In genomic region chr5:90921428-90921973, GRCh38 we compare ENCODE assay signal across 30 cellular contexts.
"Had no signal": no experiment of that assay in that cellular context is flagged by ENCODE, and none has a peak within 500 bp of the region (broad histone marks: within the 10 kb centered on the region; RNA-seq: fewer than 3 reads in every experiment).

No MANE protein-coding gene starts in this region.

- H3K4me3 Mint-ChIP-seq: activated CD4-positive, alpha-beta memory T cell treated with anti-CD3 and anti-CD28 coated beads, Interleukin-2, amount 10 ng/mL, durations not matched to agents 7 days and 5 days; activated CD4-positive, alpha-beta T cell treated with anti-CD3 and anti-CD28 coated beads, Interleukin-2, amount 10 ng/mL, durations not matched to agents 7 days and 5 days; activated naive CD4-positive, alpha-beta T cell treated with anti-CD3 and anti-CD28 coated beads, Interleukin-2, amount 10 ng/mL, durations not matched to agents 7 days and 5 days; activated naive CD8-positive, alpha-beta T cell treated with anti-CD3 and anti-CD28 coated beads, Interleukin-2, amount 10 ng/mL, durations not matched to agents 7 days and 5 days; activated T-cell treated with anti-CD3 and anti-CD28 coated beads, Interleukin-2, amount 50 U/mL, for 24 hours; stimulated activated naive B cell treated with anti-CD40 and anti-IgM and Interleukin-4, amounts not matched to agents 10 μg/mL and 1 μg/mL and 100 μg/mL, for 72 hours; T-helper 1 cell treated with Interleukin-12 subunit alpha and Interleukin-12 subunit beta and Interleukin-4 antibody, amounts not matched to agents 30 μg/mL and 1 μg/mL, for 36 hours; WTC11 had no signal

- H3K36me3 Mint-ChIP-seq: activated naive CD4-positive, alpha-beta T cell treated with anti-CD3 and anti-CD28 coated beads, Interleukin-2, amount 10 ng/mL, durations not matched to agents 7 days and 5 days; activated naive CD8-positive, alpha-beta T cell treated with anti-CD3 and anti-CD28 coated beads, Interleukin-2, amount 10 ng/mL, durations not matched to agents 7 days and 5 days; stimulated activated naive B cell treated with anti-CD40 and anti-IgM and Interleukin-4, amounts not matched to agents 10 μg/mL and 1 μg/mL and 100 μg/mL, for 72 hours had no signal

- ATAC-seq: heart right ventricle; left lung; pancreas; stimulated activated naive B cell treated with anti-CD40 and anti-IgM and Interleukin-4, amounts not matched to agents 10 μg/mL and 1 μg/mL and 100 μg/mL, for 72 hours; upper lobe of right lung; WTC11 had no signal

- H3K4me3 ChIP-seq: coronary artery, heart right ventricle, left lung, lung, pancreas, prostate gland, sigmoid colon, stomach, suprapubic skin, tibial artery, upper lobe of right lung had no signal

- DNase-seq: activated CD4-positive, alpha-beta memory T cell treated with anti-CD3 and anti-CD28 coated beads, Interleukin-2, amount 10 ng/mL, durations not matched to agents 7 days and 5 days; activated CD4-positive, alpha-beta T cell treated with anti-CD3 and anti-CD28 coated beads for 1 hour; activated CD4-positive, alpha-beta T cell treated with anti-CD3 and anti-CD28 coated beads, Interleukin-2, amount 10 ng/mL, durations not matched to agents 7 days and 5 days; activated CD8-positive, alpha-beta memory T cell treated with anti-CD3 and anti-CD28 coated beads, Interleukin-2, amount 50 U/mL, for 48 hours; activated gamma-delta T cell; activated naive CD4-positive, alpha-beta T cell treated with anti-CD3 and anti-CD28 coated beads, Interleukin-2, amount 10 ng/mL, durations not matched to agents 7 days and 5 days; activated naive CD8-positive, alpha-beta T cell treated with anti-CD3 and anti-CD28 coated beads, Interleukin-2, amount 10 ng/mL, durations not matched to agents 7 days and 5 days; activated T-cell treated with anti-CD3 and anti-CD28 coated beads, Interleukin-2, amount 50 U/mL, for 24 hours; amniotic stem cell; brain microvascular endothelial cell; foreskin fibroblast; heart right ventricle; kidney glomerular epithelial cell; left lung; pancreas; retina; sigmoid colon; small intestine; stimulated activated CD4-positive, alpha-beta T cell treated with anti-CD3 and anti-CD28 coated beads, Interleukin-4, amount 100 ng/mL, for 24 hours; stimulated activated naive B cell treated with anti-CD40 and anti-IgM and Interleukin-4, amounts not matched to agents 10 μg/mL and 1 μg/mL and 100 μg/mL, for 72 hours; stomach; T-helper 9 cell; tibial artery; upper lobe of right lung had no signal

- H3K27ac Mint-ChIP-seq: activated CD4-positive, alpha-beta memory T cell treated with anti-CD3 and anti-CD28 coated beads, Interleukin-2, amount 10 ng/mL, durations not matched to agents 7 days and 5 days; activated CD4-positive, alpha-beta T cell treated with anti-CD3 and anti-CD28 coated beads, Interleukin-2, amount 10 ng/mL, durations not matched to agents 7 days and 5 days; activated naive CD4-positive, alpha-beta T cell treated with anti-CD3 and anti-CD28 coated beads, Interleukin-2, amount 10 ng/mL, durations not matched to agents 7 days and 5 days; activated naive CD8-positive, alpha-beta T cell treated with anti-CD3 and anti-CD28 coated beads, Interleukin-2, amount 10 ng/mL, durations not matched to agents 7 days and 5 days; activated T-cell treated with anti-CD3 and anti-CD28 coated beads, Interleukin-2, amount 50 U/mL, for 24 hours; stimulated activated naive B cell treated with anti-CD40 and anti-IgM and Interleukin-4, amounts not matched to agents 10 μg/mL and 1 μg/mL and 100 μg/mL, for 72 hours; T-helper 1 cell treated with Interleukin-12 subunit alpha and Interleukin-12 subunit beta and Interleukin-4 antibody, amounts not matched to agents 30 μg/mL and 1 μg/mL, for 36 hours; WTC11 had no signal

- H3K4me1 Mint-ChIP-seq: activated CD4-positive, alpha-beta memory T cell treated with anti-CD3 and anti-CD28 coated beads, Interleukin-2, amount 10 ng/mL, durations not matched to agents 7 days and 5 days; activated CD4-positive, alpha-beta T cell treated with anti-CD3 and anti-CD28 coated beads, Interleukin-2, amount 10 ng/mL, durations not matched to agents 7 days and 5 days; activated naive CD4-positive, alpha-beta T cell treated with anti-CD3 and anti-CD28 coated beads, Interleukin-2, amount 10 ng/mL, durations not matched to agents 7 days and 5 days; activated naive CD8-positive, alpha-beta T cell treated with anti-CD3 and anti-CD28 coated beads, Interleukin-2, amount 10 ng/mL, durations not matched to agents 7 days and 5 days; stimulated activated naive B cell treated with anti-CD40 and anti-IgM and Interleukin-4, amounts not matched to agents 10 μg/mL and 1 μg/mL and 100 μg/mL, for 72 hours; WTC11 had no signal

- H3K36me3 ChIP-seq: brain microvascular endothelial cell, heart right ventricle, left lung, pancreas, prostate gland, sigmoid colon, stomach, suprapubic skin, tibial artery, upper lobe of right lung had no signal

- H3K27me3 ChIP-seq: brain microvascular endothelial cell, heart right ventricle, left lung, sigmoid colon, stomach, suprapubic skin, tibial artery, upper lobe of right lung had no signal

- H3K4me1 ChIP-seq: prostate gland, sigmoid colon, tibial artery had no signal

- H3K27me3 Mint-ChIP-seq: activated CD4-positive, alpha-beta T cell treated with anti-CD3 and anti-CD28 coated beads, Interleukin-2, amount 10 ng/mL, durations not matched to agents 7 days and 5 days; activated naive CD4-positive, alpha-beta T cell treated with anti-CD3 and anti-CD28 coated beads, Interleukin-2, amount 10 ng/mL, durations not matched to agents 7 days and 5 days; activated naive CD8-positive, alpha-beta T cell treated with anti-CD3 and anti-CD28 coated beads, Interleukin-2, amount 10 ng/mL, durations not matched to agents 7 days and 5 days; activated T-cell treated with anti-CD3 and anti-CD28 coated beads, Interleukin-2, amount 50 U/mL, for 24 hours; stimulated activated naive B cell treated with anti-CD40 and anti-IgM and Interleukin-4, amounts not matched to agents 10 μg/mL and 1 μg/mL and 100 μg/mL, for 72 hours had no signal

- H3K27ac ChIP-seq: brain microvascular endothelial cell, coronary artery, heart right ventricle, left lung, pancreas, prostate gland, sigmoid colon, stomach, suprapubic skin, tibial artery, upper lobe of right lung had no signal

- H3K9me3 ChIP-seq: heart right ventricle, left lung, pancreas, prostate gland, sigmoid colon, stomach, suprapubic skin, tibial artery, upper lobe of right lung had no signal

- H3K9me3 Mint-ChIP-seq: activated CD4-positive, alpha-beta memory T cell treated with anti-CD3 and anti-CD28 coated beads, Interleukin-2, amount 10 ng/mL, durations not matched to agents 7 days and 5 days; activated CD4-positive, alpha-beta T cell treated with anti-CD3 and anti-CD28 coated beads, Interleukin-2, amount 10 ng/mL, durations not matched to agents 7 days and 5 days; activated naive CD4-positive, alpha-beta T cell treated with anti-CD3 and anti-CD28 coated beads, Interleukin-2, amount 10 ng/mL, durations not matched to agents 7 days and 5 days; activated naive CD8-positive, alpha-beta T cell treated with anti-CD3 and anti-CD28 coated beads, Interleukin-2, amount 10 ng/mL, durations not matched to agents 7 days and 5 days; activated T-cell treated with anti-CD3 and anti-CD28 coated beads, Interleukin-2, amount 50 U/mL, for 24 hours; T-helper 1 cell treated with Interleukin-12 subunit alpha and Interleukin-12 subunit beta and Interleukin-4 antibody, amounts not matched to agents 30 μg/mL and 1 μg/mL, for 36 hours; WTC11 had no signal
